ENCODE assay signal across 8 cellular contexts in genomic region chr2:172806426-172807008, GRCh38.
DNase-seq lines count a peak whose midpoint lies in the region; ATAC-seq, FAIRE-seq and TF ChIP-seq lines count a peak whose summit lies in the region.

No MANE protein-coding gene starts in this region.

- H3K18ac ChIP-seq in H1 (ENCODE audit: extremely low read depth, low read length) = no peak overlapping the region

- no peak overlapping the region for H2BK20ac ChIP-seq in H1 (ENCODE audit: low read length)

- no peaks in the 10 kb centered on the region; the same call in 1 of the 2 replicates for H3K23me2 ChIP-seq in H1 (ENCODE audit: low read depth, low read length)

- peaks cover 22% of the 10 kb centered on the region for H3K9me3 Mint-ChIP-seq in mesothelial cell of epicardium

- H3K79me1 ChIP-seq in H1 (ENCODE audit: low read depth, low read length) = no peaks in the 10 kb centered on the region

- H3K27me3 Mint-ChIP-seq in mesothelial cell of epicardium (ENCODE audit: low read depth) = no peaks in the 10 kb centered on the region

- WGBS in H1 (ENCODE audit: extremely low coverage in 1 of 2, insufficient coverage in 1 of 2, insufficient read length in 1 of 2, insufficient replicate concordance in 2 of 2, low coverage in 1 of 2, low lambda C conversion rate in 2 of 2, missing lambda C conversion rate in 1 of 2), 2 experiments = 68% methylated on average over 5 of the region's 5 CpGs; no CpG with 5 or more reads in 1 of the 2 experiments

- H3K79me2 ChIP-seq in H1 (ENCODE audit: control insufficient read depth in 1 of 2, insufficient read depth in 2 of 2, low read length in 2 of 2) = no peaks in the 10 kb centered on the region

- H2AFZ ChIP-seq in H1 (ENCODE audit: low read length) = peak overlapping the region; percentile 27; the same call in 1 of the 2 replicates

- TF ChIP-seq POLR2A in H1 (IDR thresholded peaks at IDR 0.05; ENCODE audit: control extremely low read depth in 1 of 2, low read depth in 2 of 2, low read length in 2 of 2) = no peak

- no peaks in the 10 kb centered on the region for H4K20me1 ChIP-seq in H1 (replicated peaks in 1 of 2; ENCODE audit: control insufficient read depth in 1 of 2, insufficient read depth in 2 of 2, low read length in 2 of 2)

- TF ChIP-seq EP300 in H1 (IDR thresholded peaks at IDR 0.05; ENCODE audit: borderline replicate concordance in 1 of 2, low read depth in 2 of 2, low read length in 2 of 2) = no peak

- no peak overlapping the region for H3K4ac ChIP-seq in H1 (replicated peaks; ENCODE audit: insufficient read length, low read depth, low read length)

- no peak overlapping the region for H2BK12ac ChIP-seq in H1 (ENCODE audit: low read depth, low read length)

- no peak overlapping the region for H3K56ac ChIP-seq in H1 (replicated peaks; ENCODE audit: insufficient read length, low read depth, low read length)

- H3K9me3 ChIP-seq in H1 (ENCODE audit: insufficient read depth in 2 of 2, low read depth in 1 of 2, low read length in 1 of 2) = peaks cover 13 to 14% of the 10 kb centered on the region in 2 experiments

- no peak overlapping the region for H3K9ac ChIP-seq in H1 (replicated peaks in 1 of 4; ENCODE audit: extremely low read depth in 1 of 4, low read depth in 3 of 4, low read length in 3 of 4)

- in situ Hi-C loops in KBM-7 (cut with MboI; ENCODE audit: low pct_unique_long_range_greater_than_20kb, low sequenced_read_pairs) = no loop called here

- POLR2A ChIA-PET in H1 (lab: Charles Lee; ENCODE audit: partially characterized antibody) = interaction anchor here (1.0 kb wide), 1 partner anchor 42 kb away, joined by 3 read pairs; no protein-coding TSS in a partner anchor

- no peaks in the 10 kb centered on the region for H3K27me3 ChIP-seq in H1 (replicated peaks in 1 of 4; ENCODE audit: control insufficient read depth in 3 of 4, extremely low read depth in 1 of 4, insufficient read depth in 3 of 4, low read length in 3 of 4)

- no peak overlapping the region for H3K23ac ChIP-seq in H1 (ENCODE audit: insufficient read length)

- H4K91ac ChIP-seq in H1 (replicated peaks; ENCODE audit: insufficient read length, low read length) = no peak overlapping the region

- FAIRE-seq in H1 (lab: Jason Lieb, UNC) = peak; percentile 92

- H3K14ac ChIP-seq in H1 (ENCODE audit: insufficient read length) = no peak overlapping the region

- no peak overlapping the region for H3K4me3 Mint-ChIP-seq in mesothelial cell of epicardium

- H4K8ac ChIP-seq in H1 (ENCODE audit: extremely low read depth, insufficient read depth, low read length) = no peak overlapping the region

- no peaks in the 10 kb centered on the region for H3K4me1 ChIP-seq in H1 (replicated peaks in 1 of 4; ENCODE audit: control insufficient read depth in 3 of 4, insufficient read depth in 4 of 4, low read length in 3 of 4)

- no peak overlapping the region for H3K27ac ChIP-seq in H1 (ENCODE audit: low read depth, low read length)

- H3K4me1 Mint-ChIP-seq in mesothelial cell of epicardium = peaks cover 21% of the 10 kb centered on the region

- no peak overlapping the region for H2BK120ac ChIP-seq in H1 (replicated peaks; ENCODE audit: low read depth, low read length)

- TF ChIP-seq CTCF in H1 (IDR thresholded peaks at IDR 0.05; ENCODE audit: control extremely low read depth in 1 of 3, insufficient read depth in 1 of 3, low read depth in 1 of 3, low read length in 3 of 3) (peak in 2 of 3 experiments; percentile 67 to 86; a peak in 3 of 4 replicates), mesothelial cell of epicardium (IDR thresholded peaks at IDR 0.05; ENCODE audit: unreplicated experiment) (peak; percentile 86)

- CTCF ChIA-PET in H1 (lab: Charles Lee; ENCODE audit: partially characterized antibody) = interaction anchor here (0.7 to 3.3 kb wide), 39 partner anchors 8 to 854 kb away, joined by 3 to 27 read pairs (median 4); no protein-coding TSS in a partner anchor

- DNase-seq in DMS 273 (lab: John Stamatoyannopoulos, UW; ENCODE audit: unreplicated experiment) (peak; percentile 76), KBM-7 (peak; percentile 68), OCI-M1 (lab: John Stamatoyannopoulos, UW) (peak; percentile 55), H1 (ENCODE audit: low read depth in 1 of 2, low spot score in 2 of 2) (no peak), mesothelial cell of epicardium (ENCODE audit: low spot score in 2 of 2, unreplicated experiment in 2 of 2) (no peak), mucosa of gallbladder (ENCODE audit: low spot score) (no peak)

- no peak overlapping the region for H2AK5ac ChIP-seq in H1 (ENCODE audit: low read depth, low read length)

- no peak overlapping the region for H3K4me3 ChIP-seq in H1 (ENCODE audit: extremely low read depth in 1 of 4, insufficient read depth in 2 of 4, low read depth in 3 of 4, low read length in 4 of 4)

- no peaks in the 10 kb centered on the region for H3K36me3 ChIP-seq in H1 (ENCODE audit: control insufficient read depth in 2 of 4, insufficient read depth in 4 of 4, low read length in 3 of 4)

- H3K4me2 ChIP-seq in H1 (ENCODE audit: insufficient read depth in 1 of 2, low read depth in 2 of 2, low read length in 2 of 2) = no peak overlapping the region

- peaks cover 26% of the 10 kb centered on the region for H3K36me3 Mint-ChIP-seq in mesothelial cell of epicardium

- no peak overlapping the region for H2BK5ac ChIP-seq in H1 (ENCODE audit: low read depth, low read length)

- H4K5ac ChIP-seq in H1 (ENCODE audit: insufficient read length, low read depth, low read length) = no peak overlapping the region

- ATAC-seq in HG02759 (IDR thresholded peaks at IDR 0.05; ENCODE audit: unreplicated experiment) (no peak), HG02610 (IDR thresholded peaks at IDR 0.05; ENCODE audit: unreplicated experiment) (no peak)

- no peak overlapping the region for H2BK15ac ChIP-seq in H1 (ENCODE audit: low read length)

- TF ChIP-seq RAD21 in H1 (IDR thresholded peaks at IDR 0.05 in 1 of 2, conservative IDR thresholded peaks at IDR 0.05 in 1 of 2; ENCODE audit: low read depth in 2 of 2, low read length in 2 of 2) = peak; percentile 91 to 93

- H3K27ac Mint-ChIP-seq in mesothelial cell of epicardium = peak overlapping the region; percentile 18

TF ChIP-seq in H1, 55 proteins besides CTCF, POLR2A, EP300 and RAD21:
- TF ChIP-seq YY1 (IDR thresholded peaks at IDR 0.05; ENCODE audit: low read depth, low read length) (peak; percentile 42; the same call in 1 of the 2 replicates), CEBPB (IDR thresholded peaks at IDR 0.05; ENCODE audit: low read depth, low read length) (peak; percentile 12; the same call in 1 of the 2 replicates), E2F6 (IDR thresholded peaks at IDR 0.05) (no peak)

Comparison
In these comparisons a context has a peak if more than half of its experiments do, and no peak if none do; other contexts are left out.
1. DNase-seq: peak in DMS 273 (single experiment), KBM-7 (single experiment) and OCI-M1 (single experiment); none in H1 (0 of 2), mesothelial cell of epicardium (0 of 2) and mucosa of gallbladder (single experiment).